ENCODE assay signal across 19 cellular contexts in genomic region chr2:32849456-32850194, GRCh38.
DNase-seq lines count a peak whose midpoint lies in the region; ATAC-seq, FAIRE-seq and TF ChIP-seq lines count a peak whose summit lies in the region.
"Had no signal": no experiment of that assay in that cellular context is flagged by ENCODE, and none has a peak within 500 bp of the region (broad histone marks: within the 10 kb centered on the region; RNA-seq: fewer than 3 reads in every experiment).

No MANE protein-coding gene starts in this region.

- H3K4me2 ChIP-seq in osteoblast (ENCODE audit: insufficient read depth, low read length) = no peak overlapping the region

- H3K36me3 ChIP-seq in right atrium auricular region = no peaks in the 10 kb centered on the region
- H3K36me3 ChIP-seq in heart left ventricle = no peaks in the 10 kb centered on the region
- no peaks in the 10 kb centered on the region for H3K36me3 ChIP-seq in osteoblast (ENCODE audit: insufficient read depth, low read length)
- H3K36me3 ChIP-seq: BE2C, SJSA1 had no signal

- DNase-seq in Right ventricle myocardium superior (no peak), right atrium auricular region (ENCODE audit: low spot score) (no peak), heart left ventricle (peak in 1 of 5 donors; percentile 33), osteoblast (ENCODE audit: insufficient read length, low spot score, missing footprints) (no peak), GM19239 (ENCODE audit: insufficient read length, low spot score) (no peak), C1 segment of cervical spinal cord (lab: John Stamatoyannopoulos, UW) (no peak)
- DNase-seq: BE2C; Caco-2; CD4-positive, alpha-beta T cell; GDM1; KBM-7; NCI-H1417; NCI-H187; NCI-H2107; NCI-H226; NCI-H524 had no signal

- FAIRE-seq in GM19239 (lab: Jason Lieb, UNC) = no peak
- FAIRE-seq: GM12878 had no signal

- TF ChIP-seq POLR2A in heart left ventricle (IDR thresholded peaks at IDR 0.05) = no peak

- H3K79me2 ChIP-seq in osteoblast (ENCODE audit: insufficient read depth, low read length) = no peaks in the 10 kb centered on the region

- H4K20me1 ChIP-seq in osteoblast (ENCODE audit: insufficient read depth, low read length) = no peaks in the 10 kb centered on the region

- H3K4me1 ChIP-seq in right atrium auricular region = no peaks in the 10 kb centered on the region
- no peaks in the 10 kb centered on the region for H3K4me1 ChIP-seq in heart left ventricle
- H3K4me1 ChIP-seq in osteoblast (ENCODE audit: insufficient read depth, low read length) = peaks cover 8% of the 10 kb centered on the region
- H3K4me1 ChIP-seq: BE2C, Caco-2 had no signal

- 79 to 85% (median 83%) methylated on average over 5 of the region's 5 CpGs for WGBS in heart left ventricle, 4 donors

- H2AFZ ChIP-seq in osteoblast (ENCODE audit: low read length) = peak overlapping the region; percentile 55

- H3K27ac ChIP-seq in right atrium auricular region (no peak overlapping the region), heart left ventricle (no peak overlapping the region), osteoblast (ENCODE audit: low read depth, low read length) (no peak overlapping the region)
- H3K27ac ChIP-seq: SJSA1 had no signal

- ATAC-seq in Right ventricle myocardium superior (ENCODE audit: poor library complexity) (peak; percentile 84), heart left ventricle (peak in 3 of 4 donors; percentile 52 to 57 (median 54)), HG02885 (IDR thresholded peaks at IDR 0.05; ENCODE audit: poor library complexity, unreplicated experiment) (no peak)
- ATAC-seq: GM12878 had no signal

- no peak overlapping the region for H3K4me3 ChIP-seq in right atrium auricular region
- no peak overlapping the region for H3K4me3 ChIP-seq in heart left ventricle
- no peak overlapping the region for H3K4me3 ChIP-seq in osteoblast (ENCODE audit: insufficient read depth, low read length)
- H3K4me3 ChIP-seq: GM12878, SJSA1 had no signal

- no peaks in the 10 kb centered on the region for H3K9me3 ChIP-seq in right atrium auricular region
- no peaks in the 10 kb centered on the region for H3K9me3 ChIP-seq in heart left ventricle
- H3K9me3 ChIP-seq in osteoblast (ENCODE audit: low read depth, low read length) = no peaks in the 10 kb centered on the region
- H3K9me3 ChIP-seq: BE2C, SJSA1 had no signal

- TF ChIP-seq CTCF in right atrium auricular region (IDR thresholded peaks at IDR 0.05) = no peak
- TF ChIP-seq CTCF in heart left ventricle (IDR thresholded peaks at IDR 0.05) = no peak
- no peak for TF ChIP-seq CTCF in osteoblast (IDR thresholded peaks at IDR 0.05; ENCODE audit: extremely low read depth, low read depth, low read length)

- H3K27me3 ChIP-seq in right atrium auricular region (no peaks in the 10 kb centered on the region), heart left ventricle (no peaks in the 10 kb centered on the region), osteoblast (ENCODE audit: insufficient read depth, low read length) (no peaks in the 10 kb centered on the region)
- H3K27me3 ChIP-seq: BE2C, SJSA1 had no signal

- intact Hi-C loops in Right ventricle myocardium superior (cut with DNase I) = no loop called here
- intact Hi-C loops in heart left ventricle (cut with DNase I) = loop anchor here in 1 of 10 donors (10.0 kb wide), 1 partner anchor 95 kb away; the partner anchor contains the start of gene LTBP1
